ENCODE assay signal across 1 cellular context in genomic region chr9:127244609-127245601, GRCh38.
TF ChIP-seq lines count a peak whose summit lies in the region.

No MANE protein-coding gene starts in this region.

TF ChIP-seq in K562, 482 proteins besides CTCF, POLR2A, EP300 and RAD21 (continued from another document and continues in another):
- TF ChIP-seq TRIM25 (IDR thresholded peaks at IDR 0.05; ENCODE audit: borderline replicate concordance) (no peak), ZNF583 (CRISPR knock-in tag; IDR thresholded peaks at IDR 0.05) (peak; percentile 11; the same call in 1 of the 2 replicates), MTA3 (IDR thresholded peaks at IDR 0.05; ENCODE audit: borderline replicate concordance) (peak; percentile 56; the same call in 1 of the 2 replicates), RBM15 (IDR thresholded peaks at IDR 0.05; ENCODE audit: insufficient read depth, low read length) (no peak), PHF20 (IDR thresholded peaks at IDR 0.05; ENCODE audit: partially characterized antibody) (peak; percentile 18), MTA1 (IDR thresholded peaks at IDR 0.05; ENCODE audit: borderline replicate concordance) (no peak), TCF7 (IDR thresholded peaks at IDR 0.05; ENCODE audit: borderline replicate concordance) (no peak), DNMT1 (IDR thresholded peaks at IDR 0.05) (no peak), ZNF609 (CRISPR knock-in tag; IDR thresholded peaks at IDR 0.05; ENCODE audit: borderline replicate concordance) (no peak), RNF2 (IDR thresholded peaks at IDR 0.05) (no peak), E4F1 (CRISPR knock-in tag; IDR thresholded peaks at IDR 0.05; ENCODE audit: borderline replicate concordance) (no peak), ARID4B (CRISPR knock-in tag; IDR thresholded peaks at IDR 0.05) (no peak), CEBPZ (IDR thresholded peaks at IDR 0.05; ENCODE audit: borderline replicate concordance, low read depth, low read length) (peak; percentile 59; the same call in 1 of the 2 replicates), E2F6 (IDR thresholded peaks at IDR 0.05; ENCODE audit: borderline replicate concordance in 1 of 2, extremely low read depth in 1 of 2, insufficient read depth in 1 of 2, insufficient read length in 1 of 2, low read depth in 1 of 2, low read length in 1 of 2, poor library complexity in 1 of 2, severe bottlenecking in 1 of 2) (peak in 1 of 2 experiments; percentile 47), CHAMP1 (IDR thresholded peaks at IDR 0.05) (no peak), CXXC5 (CRISPR knock-in tag; IDR thresholded peaks at IDR 0.05) (peak; percentile 53), ELK3 (CRISPR knock-in tag; IDR thresholded peaks at IDR 0.05) (no peak), NKRF (IDR thresholded peaks at IDR 0.05; ENCODE audit: borderline replicate concordance) (no peak), RAD51 (IDR thresholded peaks at IDR 0.05; ENCODE audit: borderline replicate concordance, low read depth) (no peak)
